1 cellular context compared by ENCODE assay signal in genomic region chr6:56913276-56914138, GRCh38.
TF ChIP-seq lines count a peak whose summit lies in the region.

No MANE protein-coding gene starts in this region.

TF ChIP-seq in HCT116, 20 proteins besides CTCF, POLR2A, EP300 and RAD21 (continued from another document):
- TF ChIP-seq ZFX (IDR thresholded peaks at IDR 0.05) (no peak), SIN3A (IDR thresholded peaks at IDR 0.05; ENCODE audit: low read depth) (no peak), FOSL1 (IDR thresholded peaks at IDR 0.05; ENCODE audit: low read depth) (no peak), ELF1 (IDR thresholded peaks at IDR 0.05; ENCODE audit: borderline replicate concordance, low read depth) (no peak), CBX3 (IDR thresholded peaks at IDR 0.05; ENCODE audit: low read depth) (no peak), ATF3 (IDR thresholded peaks at IDR 0.05) (no peak)
